24 cellular contexts compared by ENCODE assay signal in genomic region chr9:89172398-89172797, GRCh38.
"Had no signal": no experiment of that assay in that cellular context is flagged by ENCODE, and none has a peak within 500 bp of the region (broad histone marks: within the 10 kb centered on the region; RNA-seq: fewer than 3 reads in every experiment).

No MANE protein-coding gene starts in this region.

- ATAC-seq: effector memory CD8-positive, alpha-beta T cell; esophagus mucosa; gastrocnemius medialis; left ventricle myocardium superior; mucosa of descending colon had no signal

- FAIRE-seq: endometrium, islet of Langerhans, keratinocyte had no signal

- DNase-seq: colonic mucosa; cortex of kidney; effector CD8-positive, alpha-beta T cell; effector memory CD8-positive, alpha-beta T cell; erythroblast; esophagus squamous epithelium; foreskin fibroblast; foreskin melanocyte; gastrocnemius medialis; glutamatergic neuron; heart right ventricle; hippocampal formation; left cardiac atrium; left lung; left ventricle myocardium superior; lower lobe of right lung; mesenchymal stem cell; mucosa of descending colon; naive B cell had no signal

- H3K27ac ChIP-seq: colonic mucosa, epithelial cell of prostate, esophagus squamous epithelium, gastrocnemius medialis, heart right ventricle, lower lobe of right lung had no signal

- H3K4me3 ChIP-seq: colonic mucosa, esophagus squamous epithelium, gastrocnemius medialis, heart right ventricle, left lung, lower lobe of right lung, mucosa of descending colon had no signal

- H3K9me3 ChIP-seq: colonic mucosa, esophagus squamous epithelium, gastrocnemius medialis, heart right ventricle, left lung, lower lobe of right lung, mucosa of descending colon had no signal

- H3K36me3 ChIP-seq: colonic mucosa, esophagus squamous epithelium, gastrocnemius medialis, heart right ventricle, left lung, lower lobe of right lung had no signal

- H3K4me1 ChIP-seq: colonic mucosa had no signal
